Comparison of ENCODE assay signal across 1 cellular context in genomic region chr2:187655001-187655400, GRCh38.
TF ChIP-seq lines count a peak whose summit lies in the region.

No MANE protein-coding gene starts in this region.

TF ChIP-seq in GM23338, 12 proteins besides CTCF, POLR2A, EP300 and RAD21 (continued from another document):
- TF ChIP-seq ZNF462 (CRISPR knock-in tag; IDR thresholded peaks at IDR 0.05) (no peak), REST (IDR thresholded peaks at IDR 0.05; ENCODE audit: unreplicated experiment) (no peak), EZH2phosphoT487 (IDR thresholded peaks at IDR 0.05; ENCODE audit: unreplicated experiment) (no peak), ETS1 (IDR thresholded peaks at IDR 0.05) (no peak), STAT1 (IDR thresholded peaks at IDR 0.05; ENCODE audit: unreplicated experiment) (no peak), ZNF114 (CRISPR knock-in tag; IDR thresholded peaks at IDR 0.05) (no peak), JUNB (IDR thresholded peaks at IDR 0.05; ENCODE audit: unreplicated experiment) (no peak)
